Comparison of ENCODE assay signal across 3 cellular contexts in the genomic region with DNA sequence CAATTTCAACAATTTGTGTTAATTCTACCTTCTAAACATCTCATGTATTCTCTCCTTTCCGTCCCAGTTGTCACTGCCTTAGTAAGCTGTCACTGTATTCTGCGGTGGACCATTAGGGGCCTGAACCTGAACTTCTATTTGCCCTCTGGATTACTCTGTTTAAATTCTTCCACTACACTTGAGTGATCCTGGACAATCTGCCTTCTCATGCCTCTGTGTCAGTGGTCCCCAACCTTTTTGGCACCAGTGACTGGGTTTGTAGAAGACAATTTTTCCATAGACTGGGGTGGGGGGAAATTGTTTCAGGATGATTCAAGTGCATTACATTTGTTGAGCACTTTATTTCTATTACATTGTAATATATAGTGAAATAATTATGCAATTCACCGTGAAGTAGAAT.
"Had no signal": no experiment of that assay in that cellular context is flagged by ENCODE, and none has a peak within 500 bp of the region (broad histone marks: within the 10 kb centered on the region; RNA-seq: fewer than 3 reads in every experiment).

No MANE protein-coding gene starts in this region.

- DNase-seq: GDM1, GF-D8 had no signal

- H3K4me3 ChIP-seq: GM12878 had no signal

- ATAC-seq: GM12878 had no signal
